In the genomic region with DNA sequence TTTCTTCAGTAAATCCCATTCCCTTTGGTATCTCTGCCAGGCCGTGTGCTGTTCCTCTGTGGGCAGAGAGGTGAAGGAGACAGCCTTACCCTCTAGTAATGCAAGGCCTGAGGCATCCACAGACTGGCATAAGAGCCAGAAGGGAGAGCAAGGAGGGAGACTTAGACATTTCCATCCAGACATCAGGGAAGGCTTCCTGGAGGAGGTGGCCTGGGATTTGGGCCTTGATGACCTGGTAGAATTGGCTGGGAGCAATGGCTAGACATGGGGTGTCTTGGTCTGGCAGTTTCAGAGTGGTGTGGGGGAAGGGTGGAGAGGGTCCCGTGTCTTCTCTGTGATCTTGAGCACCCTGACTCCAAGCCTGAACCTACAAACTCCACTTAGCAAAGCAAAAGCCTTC, we compare ENCODE assay signal across 28 cellular contexts.
"Had no signal": no experiment of that assay in that cellular context is flagged by ENCODE, and none has a peak within 500 bp of the region (broad histone marks: within the 10 kb centered on the region; RNA-seq: fewer than 3 reads in every experiment).

No MANE protein-coding gene starts in this region.

- H3K27me3 ChIP-seq: brain microvascular endothelial cell, dorsolateral prefrontal cortex had no signal

- ATAC-seq: activated CD4-positive, CD25-positive, alpha-beta regulatory T cell treated with anti-CD3 and anti-CD28 coated beads, Interleukin-2, amount 50 U/mL, for 24 hours; activated CD8-positive, alpha-beta T cell treated with anti-CD3 and anti-CD28 coated beads for 36 hours; activated T-cell treated with anti-CD3 and anti-CD28 coated beads, Interleukin-2, amount 50 U/mL, for 4 hours; activated T-helper 17 cell treated with anti-CD3 and anti-CD28 coated beads, Interleukin-2, amount 50 U/mL, for 72 hours; esophagus mucosa had no signal

- H3K4me3 ChIP-seq: coronary artery, dorsolateral prefrontal cortex had no signal

- FAIRE-seq: astrocyte, bronchial epithelial cell, frontal cortex had no signal

- DNase-seq: activated B cell treated with CpG ODN at 0.5 μM for 24 hours; activated CD4-positive, alpha-beta T cell treated with anti-CD3 and anti-CD28 coated beads for 48 hours; activated CD4-positive, alpha-beta T cell treated with anti-CD3 and anti-CD28 coated beads, Interleukin-2, amount 50 U/mL, for 1 hour; activated CD4-positive, alpha-beta T cell treated with anti-CD3 and anti-CD28 coated beads, Interleukin-2, amount 50 U/mL, for 48 hours; activated CD8-positive, alpha-beta memory T cell treated with anti-CD3 and anti-CD28 coated beads for 24 hours; activated CD8-positive, alpha-beta T cell treated with anti-CD3 and anti-CD28 coated beads for 36 hours; activated effector memory CD4-positive, alpha-beta T cell treated with Interleukin-2 at 50 U/mL for 16 hours; activated gamma-delta T cell treated with Interleukin-2 at 50 U/mL for 16 hours; activated naive CD4-positive, alpha-beta T cell treated with anti-CD3 and anti-CD28 coated beads, Interleukin-2, amount 50 U/mL, for 16 hours; activated naive CD4-positive, alpha-beta T cell treated with Interleukin-2 at 50 U/mL for 16 hours; activated T-cell treated with anti-CD3 and anti-CD28 coated beads, Interleukin-2, amount 50 U/mL, for 4 hours; amniotic stem cell; anterior cingulate cortex; brain microvascular endothelial cell; dorsolateral prefrontal cortex; effector memory CD4-positive, alpha-beta T cell; endodermal cell; foreskin fibroblast; head of caudate nucleus; T1000; WERI-Rb-1 had no signal

- H3K36me3 ChIP-seq: brain microvascular endothelial cell, WERI-Rb-1 had no signal

- H3K27ac ChIP-seq: brain microvascular endothelial cell, coronary artery, dorsolateral prefrontal cortex, WERI-Rb-1 had no signal
